In the genomic region with DNA sequence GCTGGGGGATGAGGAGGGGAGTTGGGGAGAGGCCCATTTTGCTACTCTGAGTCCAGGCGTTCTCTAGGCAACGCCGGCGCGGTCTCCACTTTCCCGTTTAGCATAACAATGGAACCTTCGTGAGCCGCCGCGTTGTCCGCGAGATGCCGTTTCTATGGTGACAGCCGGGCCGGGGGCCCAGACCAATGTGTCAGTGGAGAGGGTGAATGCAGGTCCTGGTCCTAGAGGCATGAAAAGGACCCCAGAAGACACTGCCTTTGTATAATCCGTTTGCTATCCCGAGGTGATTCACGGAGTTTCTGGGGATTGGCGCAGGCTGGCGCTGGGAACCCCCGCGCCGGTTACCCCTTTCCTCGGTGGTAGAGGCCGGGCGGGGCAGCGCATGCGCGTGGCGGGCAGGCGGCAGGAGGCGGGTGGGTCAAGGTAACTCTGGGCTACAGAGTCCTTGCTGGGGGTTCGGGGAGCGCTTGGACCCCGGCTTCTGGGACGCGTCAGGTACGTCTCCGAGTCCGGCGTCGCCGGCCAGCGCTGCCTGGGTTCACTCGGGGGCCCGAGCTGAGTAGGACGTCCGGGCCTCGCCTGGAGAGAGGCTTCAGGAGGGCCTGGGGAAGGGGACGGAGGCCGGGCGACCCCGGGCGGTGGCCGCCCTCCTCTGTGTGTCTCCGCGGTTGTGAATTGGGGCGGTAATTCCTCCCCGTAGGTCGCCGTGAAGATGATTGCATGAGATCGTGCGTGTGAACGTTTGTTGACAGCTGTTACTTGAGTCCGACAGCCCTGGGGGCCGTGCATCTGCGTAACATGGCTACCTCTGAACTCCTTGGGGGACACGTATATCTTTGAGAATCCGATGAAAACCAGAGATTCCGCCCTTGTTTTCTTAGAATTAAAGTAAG, we compare ENCODE assay signal across 8 cellular contexts. TPM values are rescaled to one million over a fixed set of nuclear protein-coding genes. Genes with fewer than 3 reads are reported as not detected.
A peak's percentile ranks its signal among the peaks of the same experiment; 100 is the strongest.
DNase-seq lines count a peak whose midpoint lies in the region; ATAC-seq and TF ChIP-seq lines count a peak whose summit lies in the region.

A gene (plus strand): TSS at position 383 of the 893 bp plus-strand sequence. CDS start 11,417 bp downstream, outside the sequence.
A gene (minus strand): TSS at position 137 of the 893 bp plus-strand sequence. CDS start 6,224 bp downstream, outside the sequence.

- POLR2A ChIA-PET in BJ (lab: Charles Lee), result no interaction called here

- peaks cover 1% of the 10 kb centered on the region; the same call in 1 of the 2 replicates for H3K36me3 ChIP-seq in BJ (ENCODE audit: control insufficient read depth, insufficient read depth, low read length)

- TF ChIP-seq CTCF in BJ (IDR thresholded peaks at IDR 0.05; ENCODE audit: insufficient read depth, low read depth, low read length), result no peak

- peak within 1 kb of the TSS; percentile 80 for H3K4me3 ChIP-seq in BJ (ENCODE audit: low read depth, low read length)

- ATAC-seq in GM19324 (IDR thresholded peaks at IDR 0.05; ENCODE audit: low FRiP score, unreplicated experiment) (peak; percentile 88), HG03469 (IDR thresholded peaks at IDR 0.05; ENCODE audit: unreplicated experiment) (peak; percentile 59), left lobe of liver (peak; percentile 97)

- CTCF ChIA-PET in BJ (lab: Yijun Ruan, JAX), result no interaction called here

- DNase-seq in BJ (ENCODE audit: low read depth) (no peak), NCI-H526 treated with DMSO at 0.1 percent for 48 hours (lab: John Stamatoyannopoulos, UW) (peak; percentile 74), dedifferentiated amniotic fluid mesenchymal stem cell (ENCODE audit: extremely low spot score) (peak; percentile 84), left lobe of liver (ENCODE audit: low spot score) (peak; percentile 87)
- DNase-seq in activated CD4-positive, alpha-beta T cell treated with anti-CD3 and anti-CD28 coated beads, Interleukin-2, amount 50 U/mL, for 24 hours (ENCODE audit: low read depth in 1 of 2, low spot score in 1 of 2), result peak; percentile 76 to 77
- DNase-seq in stimulated activated CD4-positive, alpha-beta T cell treated with anti-CD3 and anti-CD28 coated beads, Interleukin-1b, Interleukin-23, amount 100 ng/mL, for 48 hours, result peak; percentile 83

- H3K27me3 ChIP-seq in BJ (ENCODE audit: control insufficient read depth, insufficient read depth, low read length), result no peaks in the 10 kb centered on the region

RNA-seq across cellular contexts. Expression of the first gene that starts in this region (rescaled TPM):
- 38.1 and 43.2 TPM in 2 replicates for polyA plus RNA-seq in BJ (2011; rRNA removed)
- polyA minus RNA-seq in BJ (2011; rRNA and poly(A)+ RNA removed), result 10.1 and 14.6 TPM in 2 replicates
- 13.7 TPM for total RNA-seq in left lobe of liver

RNA-seq across cellular contexts. Expression of the second gene that starts in this region (rescaled TPM):
- polyA plus RNA-seq in BJ (2011; rRNA removed), result 0.69 and 1.0 TPM in 2 replicates
- 0.66 and 1.2 TPM in 2 replicates for polyA minus RNA-seq in BJ (2011; rRNA and poly(A)+ RNA removed)
- total RNA-seq in left lobe of liver, result 0.03 TPM
